ENCODE assay signal across 9 cellular contexts in genomic region chr11:87039371-87039770, GRCh38. TPM values are rescaled to one million over a fixed set of nuclear protein-coding genes. Genes with fewer than 3 reads are reported as not detected.
A peak's percentile ranks its signal among the peaks of the same experiment; 100 is the strongest.
DNase-seq lines count a peak whose midpoint lies in the region; ATAC-seq and TF ChIP-seq lines count a peak whose summit lies in the region.
"Had no signal": no experiment of that assay in that cellular context is flagged by ENCODE, and none has a peak within 500 bp of the region (broad histone marks: within the 10 kb centered on the region; RNA-seq: fewer than 3 reads in every experiment).

No MANE protein-coding gene starts in this region.

- no peak for DNase-seq in CD8-positive, alpha-beta T cell
- DNase-seq in NT2/D1 (ENCODE audit: low read depth, low spot score) (no peak), G401 (ENCODE audit: low spot score) (no peak), A172 (ENCODE audit: low spot score) (no peak), NCI-H1694 (lab: John Stamatoyannopoulos, UW) (no peak)
- DNase-seq: MG63 had no signal

- H3K9me3 Mint-ChIP-seq in CD8-positive, alpha-beta T cell, result no peaks in the 10 kb centered on the region

- in situ Hi-C loops in G401 (cut with HindIII; ENCODE audit: low sequenced_read_pairs), result no loop called here

- CTCF ChIA-PET in CD8-positive, alpha-beta T cell (lab: Charles Lee), result no interaction called here

- no peaks in the 10 kb centered on the region for H3K27me3 ChIP-seq in CD8-positive, alpha-beta T cell (ENCODE audit: insufficient read depth, low read length)
- H3K27me3 ChIP-seq in NT2/D1 (ENCODE audit: insufficient read depth, insufficient read length) (no peaks in the 10 kb centered on the region), endocrine pancreas (ENCODE audit: control insufficient read depth, insufficient read depth, low read length) (no peaks in the 10 kb centered on the region), neuron (ENCODE audit: insufficient read depth, low read length) (no peaks in the 10 kb centered on the region)
- H3K27me3 ChIP-seq: MG63 had no signal

- no peak for ATAC-seq in CD8-positive, alpha-beta T cell
- no peak for ATAC-seq in HG03108 (IDR thresholded peaks at IDR 0.05; ENCODE audit: unreplicated experiment)

- no peaks in the 10 kb centered on the region for H3K27me3 Mint-ChIP-seq in CD8-positive, alpha-beta T cell (ENCODE audit: low read depth)

- intact Hi-C loops in CD8-positive, alpha-beta T cell (cut with DNase I, micrococcal nuclease), result loop anchor here (5.0 to 10.0 kb wide), 9 partner anchors 38 to 1417 kb away; partner anchors contain the start of genes CTSC (in 2 of the 2), EED (in 1 of the 2), HIKESHI (in 1 of the 2) and PICALM (in 1 of the 2)

- POLR2A ChIA-PET in CD8-positive, alpha-beta T cell (lab: Charles Lee), result no interaction called here

- H3K4me1 Mint-ChIP-seq in CD8-positive, alpha-beta T cell (ENCODE audit: low read depth), result peaks cover 54% of the 10 kb centered on the region

- H3K36me3 ChIP-seq in CD8-positive, alpha-beta T cell (ENCODE audit: insufficient read depth, low read length), result no peaks in the 10 kb centered on the region
- H3K36me3 ChIP-seq in NT2/D1 (ENCODE audit: insufficient read depth, insufficient read length, low read length) (no peaks in the 10 kb centered on the region), endocrine pancreas (ENCODE audit: control insufficient read depth, insufficient read depth, low read length) (peaks cover 3% of the 10 kb centered on the region), neuron (ENCODE audit: insufficient read depth, low read length) (no peaks in the 10 kb centered on the region)
- H3K36me3 ChIP-seq: MG63 had no signal

- no peaks in the 10 kb centered on the region for H3K9me3 ChIP-seq in CD8-positive, alpha-beta T cell (ENCODE audit: low read length)
- H3K9me3 ChIP-seq in NT2/D1 (ENCODE audit: insufficient read depth, low read length) (no peaks in the 10 kb centered on the region), endocrine pancreas (ENCODE audit: control insufficient read depth, low read length) (no peaks in the 10 kb centered on the region), neuron (ENCODE audit: low read length) (no peaks in the 10 kb centered on the region)
- H3K9me3 ChIP-seq: MG63 had no signal

- peaks cover 17% of the 10 kb centered on the region for H3K36me3 Mint-ChIP-seq in CD8-positive, alpha-beta T cell

- H3K9ac ChIP-seq in NT2/D1 (ENCODE audit: insufficient read length, low read depth), result no peak overlapping the region
- H3K9ac ChIP-seq in endocrine pancreas (ENCODE audit: control insufficient read depth, insufficient read depth, low read length), result no peak overlapping the region

- no peak overlapping the region for H3K27ac Mint-ChIP-seq in CD8-positive, alpha-beta T cell

- peak overlapping the region; percentile 99 for H3K4me3 Mint-ChIP-seq in CD8-positive, alpha-beta T cell

- no peak overlapping the region for H3K4me3 ChIP-seq in CD8-positive, alpha-beta T cell (ENCODE audit: low read depth, low read length)
- H3K4me3 ChIP-seq in NT2/D1 (ENCODE audit: insufficient read length, low read depth) (peak overlapping the region; percentile 67), endocrine pancreas (ENCODE audit: control insufficient read depth, insufficient read depth, low read length) (peak overlapping the region; percentile 80), neuron (ENCODE audit: low read length) (peak overlapping the region; percentile 71)

- no peak for TF ChIP-seq CTCF in CD8-positive, alpha-beta T cell (IDR thresholded peaks at IDR 0.05)

- peaks cover 20% of the 10 kb centered on the region for H3K4me1 ChIP-seq in CD8-positive, alpha-beta T cell (ENCODE audit: insufficient read depth, low read length)
- no peaks in the 10 kb centered on the region for H3K4me1 ChIP-seq in NT2/D1 (ENCODE audit: insufficient read depth, insufficient read length)
- peaks cover 7% of the 10 kb centered on the region for H3K4me1 ChIP-seq in endocrine pancreas (ENCODE audit: control insufficient read depth, insufficient read depth, low read length)
- peaks cover 22% of the 10 kb centered on the region for H3K4me1 ChIP-seq in neuron (ENCODE audit: insufficient read depth, low read length)

- no peak overlapping the region for H2AFZ ChIP-seq in neuron (ENCODE audit: low read depth, low read length)

- H3K27ac ChIP-seq in CD8-positive, alpha-beta T cell (ENCODE audit: low read depth, low read length), result no peak overlapping the region

RNA-seq across cellular contexts. Expression of gene TMEM135, which starts 1.6 kb away (rescaled TPM):
- 10 to 100 TPM; 11.0 to 13.7 TPM for total RNA-seq in CD8-positive, alpha-beta T cell
- 67.1 and 83.3 TPM in 2 replicates for total RNA-seq in G401 (2014; rRNA removed; shearing (Covaris generic))
- 18.7 and 173 TPM in 2 replicates for total RNA-seq in A172 (2014; rRNA removed; shearing (Covaris generic))
